In genomic region chr7:87152897-87153641, GRCh38 we compare ENCODE assay signal across 8 cellular contexts. TPM values are rescaled to one million over a fixed set of nuclear protein-coding genes. Genes with fewer than 3 reads are reported as not detected.
DNase-seq lines count a peak whose midpoint lies in the region; ATAC-seq, FAIRE-seq and TF ChIP-seq lines count a peak whose summit lies in the region.

No MANE protein-coding gene starts in this region.

- H3K79me2 ChIP-seq in PC-9 (ENCODE audit: low read depth), result peaks cover 53% of the 10 kb centered on the region

- TF ChIP-seq EP300 in A549 (IDR thresholded peaks at IDR 0.05), result no peak

- H3K36me3 ChIP-seq in PC-9 (ENCODE audit: low read depth), result no peaks in the 10 kb centered on the region

- H4K20me1 ChIP-seq in PC-9 (ENCODE audit: insufficient read depth), result no peaks in the 10 kb centered on the region

- ATAC-seq in A549 (peak; percentile 22 to 48; a peak in 5 of 6 replicates), GM18517 (IDR thresholded peaks at IDR 0.05; ENCODE audit: unreplicated experiment) (peak; percentile 9), HG03095 (IDR thresholded peaks at IDR 0.05; ENCODE audit: unreplicated experiment) (peak; percentile 8), left cardiac atrium (peak; percentile 5 to 20)
- peak; percentile 50 for ATAC-seq in activated naive CD8-positive, alpha-beta T cell treated with anti-CD3 and anti-CD28 coated beads, Interleukin-2, amount 50 U/mL, for 24 hours

- under 1% methylated on average over 25 of the region's 25 CpGs for WGBS in A549 (ENCODE audit: missing lambda C conversion rate)

- CTCF ChIA-PET in A549 (lab: Yijun Ruan, JAX) (interaction anchor here (0.6 to 1.4 kb wide), 4 partner anchors 10 to 262 kb away, joined by 3 read pairs; no protein-coding TSS in a partner anchor), PC-9 (lab: Charles Lee) (no interaction called here)

- no peak for FAIRE-seq in A549 (lab: Jason Lieb, UNC)

- H3K9me3 ChIP-seq in A549 (no peaks in the 10 kb centered on the region), PC-9 (ENCODE audit: insufficient read depth, low read depth) (no peaks in the 10 kb centered on the region)

- no peaks in the 10 kb centered on the region for H3K9me2 ChIP-seq in PC-9 (ENCODE audit: insufficient read depth)

- peaks cover 36% of the 10 kb centered on the region for H3K4me1 ChIP-seq in A549
- H3K4me1 ChIP-seq in PC-9 (replicated peaks; ENCODE audit: insufficient read depth), result peaks cover 27% of the 10 kb centered on the region

- H3K4me1 Mint-ChIP-seq in activated naive CD8-positive, alpha-beta T cell treated with anti-CD3 and anti-CD28 coated beads, Interleukin-2, amount 50 U/mL, for 24 hours, result peaks cover 53% of the 10 kb centered on the region

- TSS peak; percentile 52 for BruUV-seq in PC-9 (replicated peaks; lab: Mats Ljungman, UMichigan)

- H3K4me3 ChIP-seq in A549, result peak overlapping the region; percentile 61
- H3K4me3 ChIP-seq in PC-9, result peak overlapping the region; percentile 78

- peak overlapping the region; percentile 98 for H2AFZ ChIP-seq in PC-9

- peak overlapping the region; percentile 90 to 99 for H3K27ac ChIP-seq in A549
- peak overlapping the region; percentile 86 for H3K27ac ChIP-seq in PC-9

- H3K4me2 ChIP-seq in A549 (peak overlapping the region; percentile 92), PC-9 (peak overlapping the region; percentile 80)

- no peak for TF ChIP-seq POLR2A in A549 (IDR thresholded peaks at IDR 0.05; ENCODE audit: low read length)

- intact Hi-C loops in PC-9 (cut with micrococcal nuclease; ENCODE audit: unreplicated experiment) (loop anchor here (2.0 to 10.0 kb wide), 3 partner anchors 66 to 262 kb away; partner anchors contain the start of gene TMEM243), left cardiac atrium (cut with DNase I) (loop anchor here in 1 of 2 donors (10.0 kb wide), 2 partner anchors 62 to 192 kb away; partner anchors contain the start of genes CROT and TMEM243), posterior cingulate gyrus (cut with DNase I) (loop anchor here (1.0 to 10.0 kb wide), 4 partner anchors 64 to 192 kb away; partner anchors contain the start of genes CROT, ELAPOR2 and TMEM243)

- H3K27me3 Mint-ChIP-seq in activated naive CD8-positive, alpha-beta T cell treated with anti-CD3 and anti-CD28 coated beads, Interleukin-2, amount 50 U/mL, for 24 hours, result no peaks in the 10 kb centered on the region

- no peaks in the 10 kb centered on the region for H3K27me3 ChIP-seq in PC-9 (ENCODE audit: insufficient read depth, low read depth)

- TF ChIP-seq RAD21 in A549 (conservative IDR thresholded peaks at IDR 0.05 in 1 of 2, IDR thresholded peaks at IDR 0.05 in 1 of 2), result no peak

- H3K9me3 Mint-ChIP-seq in activated naive CD8-positive, alpha-beta T cell treated with anti-CD3 and anti-CD28 coated beads, Interleukin-2, amount 50 U/mL, for 24 hours, result no peaks in the 10 kb centered on the region

- POLR2A ChIA-PET in A549 (lab: Yijun Ruan, JAX) (interaction anchor here (0.7 to 2.4 kb wide), 22 partner anchors 7 to 1067 kb away, joined by 3 to 24 read pairs (median 4); partner anchors contain the start of genes CROT, SRI and TMEM243), PC-9 (lab: Charles Lee; ENCODE audit: unreplicated experiment) (interaction anchor here (0.6 to 0.9 kb wide), 8 partner anchors 8 to 1283 kb away, joined by 3 to 23 read pairs (median 6); no protein-coding TSS in a partner anchor)

- peak overlapping the region; percentile 100 for H3K27ac Mint-ChIP-seq in activated naive CD8-positive, alpha-beta T cell treated with anti-CD3 and anti-CD28 coated beads, Interleukin-2, amount 50 U/mL, for 24 hours

- peak; percentile 5 to 7 for DNase-seq in A549 (ENCODE audit: low read depth in 1 of 2, low spot score in 1 of 2)
- DNase-seq in PC-9, result peak in 1 of 2 experiments; percentile 9
- DNase-seq in activated naive CD8-positive, alpha-beta T cell treated with anti-CD3 and anti-CD28 coated beads, Interleukin-2, amount 50 U/mL, for 24 hours, result peak; percentile 48
- DNase-seq in left cardiac atrium, result peak; percentile 50
- peak in 9 of 10 donors; percentile 9 to 80 (median 28) for DNase-seq in posterior cingulate gyrus
- DNase-seq in NCI-H1048 (lab: John Stamatoyannopoulos, UW), result no peak

- peaks cover 37% of the 10 kb centered on the region for H3K36me3 Mint-ChIP-seq in activated naive CD8-positive, alpha-beta T cell treated with anti-CD3 and anti-CD28 coated beads, Interleukin-2, amount 50 U/mL, for 24 hours (ENCODE audit: low read depth)

- TF ChIP-seq CTCF in A549 (IDR thresholded peaks at IDR 0.05) (no peak), PC-9 (conservative IDR thresholded peaks at IDR 0.05) (no peak)

- peak overlapping the region; percentile 98 for H3K4me3 Mint-ChIP-seq in activated naive CD8-positive, alpha-beta T cell treated with anti-CD3 and anti-CD28 coated beads, Interleukin-2, amount 50 U/mL, for 24 hours

- peaks cover 20% of the 10 kb centered on the region for H3F3A ChIP-seq in PC-9 (ENCODE audit: insufficient read depth, low read depth)

TF ChIP-seq in A549, 52 proteins besides CTCF, POLR2A, EP300 and RAD21:
- 0 out of 2 replicates have a peak, but pooled peaks have one; percentile 12 for TF ChIP-seq KDM5A (IDR thresholded peaks at IDR 0.05)
- no peak for TF ChIP-seq HEYL (CRISPR knock-in tag; IDR thresholded peaks at IDR 0.05)

RNA-seq across cellular contexts. Expression of gene DMTF1, which starts 0.8 kb away (rescaled TPM):
- polyA plus RNA-seq in A549 (2011; rRNA removed) (110 and 124 TPM in 2 replicates), A549 (2017; fragmentation: RNase III; extraction: RNeasy Plus Mini Kit Qiagen cat#74134 plus additional on column Dnase treatment) (37.3 to 44.3 TPM (median 39.4 TPM) in 3 replicates)
- 21.3 and 23.1 TPM in 2 replicates for polyA plus RNA-seq in A549 (2012; cell fraction: cytosol; rRNA removed)
- polyA plus RNA-seq in A549 (2012; cell fraction: nucleus; rRNA removed), result 79.2 and 80.9 TPM in 2 replicates
- 69.5 and 73.6 TPM in 2 replicates for polyA minus RNA-seq in A549 (2011; rRNA and poly(A)+ RNA removed)
- total RNA-seq in PC-9 (2021) (54.0 and 75.3 TPM in 2 replicates), left cardiac atrium (10 to 100 TPM; 25.4 to 31.7 TPM)
